ENCODE assay signal across 8 cellular contexts in genomic region chr19:8335343-8336071, GRCh38. TPM values are rescaled to one million over a fixed set of nuclear protein-coding genes. Genes with fewer than 3 reads are reported as not detected.
A peak's percentile ranks its signal among the peaks of the same experiment; 100 is the strongest.
DNase-seq lines count a peak whose midpoint lies in the region; ATAC-seq lines count a peak whose summit lies in the region.

No MANE protein-coding gene starts in this region.

- H3K27me3 ChIP-seq in esophagus (ENCODE audit: control insufficient read depth in 1 of 2, insufficient read depth in 2 of 2, low read length in 2 of 2) (peaks cover 0 to 8% of the 10 kb centered on the region in 2 donors), HAP-1 (ENCODE audit: low read depth) (peaks cover 17% of the 10 kb centered on the region)

- H3K4me1 ChIP-seq in esophagus (ENCODE audit: control insufficient read depth in 2 of 2, insufficient read depth in 2 of 2, low read length in 1 of 2), result peaks cover 5 to 17% of the 10 kb centered on the region in 2 donors
- no peaks in the 10 kb centered on the region for H3K4me1 ChIP-seq in HAP-1

- H3K36me3 ChIP-seq in esophagus (ENCODE audit: control insufficient read depth in 2 of 2, insufficient read depth in 2 of 2, low read length in 1 of 2) (no peaks in the 10 kb centered on the region), HAP-1 (replicated peaks) (no peaks in the 10 kb centered on the region)

- H3K27ac ChIP-seq in esophagus (ENCODE audit: low read depth in 2 of 2, low read length in 1 of 2), result peak overlapping the region in 1 of 2 donors; percentile 13

- 9 to 12% methylated on average over 69 to 79 of the region's 79 CpGs for WGBS in esophagus, 2 donors

- H3K9me3 ChIP-seq in esophagus (ENCODE audit: control insufficient read depth in 2 of 2, insufficient read depth in 1 of 2, low read depth in 1 of 2, low read length in 1 of 2) (no peaks in the 10 kb centered on the region), HAP-1 (no peaks in the 10 kb centered on the region)

- in situ Hi-C loops in HAP-1 (cut with MboI; ENCODE audit: low sequenced_read_pairs), result no loop called here

- H3K4me3 ChIP-seq in esophagus (ENCODE audit: low read depth in 1 of 2, low read length in 2 of 2), result peak overlapping the region; percentile 41 to 49
- H3K4me3 ChIP-seq in HAP-1, result no peak overlapping the region

- ATAC-seq in GM21447 (IDR thresholded peaks at IDR 0.05; ENCODE audit: unreplicated experiment), result no peak

- DNase-seq in activated T-cell treated with anti-CD3 and anti-CD28 coated beads for 48 hours (ENCODE audit: low read depth) (peak; percentile 49), activated T-cell treated with anti-CD3 and anti-CD28 coated beads for 4 hours (no peak), RPMI8226 (peak; percentile 78), HAP-1 (ENCODE audit: low spot score in 2 of 2) (no peak)
- peak; percentile 59 for DNase-seq in stimulated activated CD8-positive, alpha-beta memory T cell treated with anti-CD3 and anti-CD28 coated beads, Interleukin-4, amount 100 ng/mL, for 48 hours
- no peak for DNase-seq in central memory CD4-positive, alpha-beta T cell

RNA-seq across cellular contexts. Expression of gene KANK3, which starts 7.6 kb away (rescaled TPM):
- polyA plus RNA-seq in esophagus, result 1 to 10 TPM; 4.2 to 5.2 TPM

RNA-seq across cellular contexts. Expression of gene RPS28, which starts 14.2 kb away (rescaled TPM):
- polyA plus RNA-seq in esophagus, result 100 to 1,000 TPM; 725 to 804 TPM

RNA-seq across cellular contexts. Expression of gene NDUFA7, which starts 14.3 kb away (rescaled TPM):
- polyA plus RNA-seq in esophagus, result 100 to 1,000 TPM; 103 to 112 TPM

RNA-seq across cellular contexts. Expression of gene CD320, which starts 27.3 kb away (rescaled TPM):
- 10 to 100 TPM in 1 of 2 donors, 1 to 10 TPM in 1; 9.4 to 17.9 TPM for polyA plus RNA-seq in esophagus

RNA-seq across cellular contexts. Expression of gene ANGPTL4, which starts 28.4 kb away (rescaled TPM):
- 100 to 1,000 TPM in 1 of 2 donors, 10 to 100 TPM in 1; 27.2 to 126 TPM for polyA plus RNA-seq in esophagus

Comparison
In these comparisons a context has a peak if more than half of its experiments do, and no peak if none do; other contexts are left out.
1. DNase-seq: peak in activated T-cell treated with anti-CD3 and anti-CD28 coated beads for 48 hours (single experiment), RPMI8226 (single experiment) and stimulated activated CD8-positive, alpha-beta memory T cell treated with anti-CD3 and anti-CD28 coated beads, Interleukin-4, amount 100 ng/mL, for 48 hours (single experiment); none in activated T-cell treated with anti-CD3 and anti-CD28 coated beads for 4 hours (single experiment), central memory CD4-positive, alpha-beta T cell (single experiment) and HAP-1 (0 of 2).